1 cellular context compared by ENCODE assay signal in the genomic region with DNA sequence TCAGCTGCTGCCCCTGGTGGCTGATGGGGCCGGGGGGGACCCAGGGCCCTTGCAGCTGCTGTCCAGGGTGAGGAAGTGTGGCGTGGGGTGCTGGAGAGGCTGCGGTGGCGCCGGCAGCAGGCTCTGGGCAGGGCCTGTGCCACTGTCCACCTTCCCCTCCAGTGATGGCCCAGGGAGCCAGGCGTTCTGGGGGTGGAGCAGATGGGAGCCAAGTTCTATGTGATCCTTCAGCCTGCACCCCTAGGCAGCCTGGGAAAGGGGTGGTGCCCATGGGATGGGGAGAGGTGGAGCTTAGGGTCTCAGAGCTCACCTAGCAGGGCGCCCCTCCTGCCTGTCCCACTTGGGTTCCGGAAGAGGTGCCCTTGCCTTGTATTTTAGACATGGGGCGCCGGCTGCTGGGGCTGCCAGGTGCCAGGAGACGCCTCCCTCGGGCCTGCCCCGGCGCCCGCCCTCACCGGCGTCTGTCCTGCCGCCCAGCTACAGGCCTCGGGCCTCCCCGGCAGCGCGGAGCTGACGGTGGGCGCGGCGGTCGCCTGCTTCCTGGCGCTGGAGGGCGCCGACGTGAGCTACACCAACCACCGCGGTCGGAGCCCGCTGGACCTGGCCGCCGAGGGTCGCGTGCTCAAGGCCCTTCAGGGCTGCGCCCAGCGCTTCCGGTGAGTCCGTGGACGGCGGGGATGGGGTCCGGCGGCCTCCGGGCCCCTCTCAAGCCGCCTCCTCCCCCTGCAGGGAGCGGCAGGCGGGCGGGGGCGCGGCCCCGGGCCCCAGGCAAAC.
TF ChIP-seq lines count a peak whose summit lies in the region.

No MANE protein-coding gene starts in this region.

TF ChIP-seq in WTC11, 78 proteins besides CTCF, POLR2A, EP300 and RAD21 (continued from another document):
- TF ChIP-seq, protein P1, sequence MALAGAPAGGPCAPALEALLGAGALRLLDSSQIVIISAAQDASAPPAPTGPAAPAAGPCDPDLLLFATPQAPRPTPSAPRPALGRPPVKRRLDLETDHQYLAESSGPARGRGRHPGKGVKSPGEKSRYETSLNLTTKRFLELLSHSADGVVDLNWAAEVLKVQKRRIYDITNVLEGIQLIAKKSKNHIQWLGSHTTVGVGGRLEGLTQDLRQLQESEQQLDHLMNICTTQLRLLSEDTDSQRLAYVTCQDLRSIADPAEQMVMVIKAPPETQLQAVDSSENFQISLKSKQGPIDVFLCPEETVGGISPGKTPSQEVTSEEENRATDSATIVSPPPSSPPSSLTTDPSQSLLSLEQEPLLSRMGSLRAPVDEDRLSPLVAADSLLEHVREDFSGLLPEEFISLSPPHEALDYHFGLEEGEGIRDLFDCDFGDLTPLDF (CRISPR knock-in tag; IDR thresholded peaks at IDR 0.05): no peak
- TF ChIP-seq, protein P2, sequence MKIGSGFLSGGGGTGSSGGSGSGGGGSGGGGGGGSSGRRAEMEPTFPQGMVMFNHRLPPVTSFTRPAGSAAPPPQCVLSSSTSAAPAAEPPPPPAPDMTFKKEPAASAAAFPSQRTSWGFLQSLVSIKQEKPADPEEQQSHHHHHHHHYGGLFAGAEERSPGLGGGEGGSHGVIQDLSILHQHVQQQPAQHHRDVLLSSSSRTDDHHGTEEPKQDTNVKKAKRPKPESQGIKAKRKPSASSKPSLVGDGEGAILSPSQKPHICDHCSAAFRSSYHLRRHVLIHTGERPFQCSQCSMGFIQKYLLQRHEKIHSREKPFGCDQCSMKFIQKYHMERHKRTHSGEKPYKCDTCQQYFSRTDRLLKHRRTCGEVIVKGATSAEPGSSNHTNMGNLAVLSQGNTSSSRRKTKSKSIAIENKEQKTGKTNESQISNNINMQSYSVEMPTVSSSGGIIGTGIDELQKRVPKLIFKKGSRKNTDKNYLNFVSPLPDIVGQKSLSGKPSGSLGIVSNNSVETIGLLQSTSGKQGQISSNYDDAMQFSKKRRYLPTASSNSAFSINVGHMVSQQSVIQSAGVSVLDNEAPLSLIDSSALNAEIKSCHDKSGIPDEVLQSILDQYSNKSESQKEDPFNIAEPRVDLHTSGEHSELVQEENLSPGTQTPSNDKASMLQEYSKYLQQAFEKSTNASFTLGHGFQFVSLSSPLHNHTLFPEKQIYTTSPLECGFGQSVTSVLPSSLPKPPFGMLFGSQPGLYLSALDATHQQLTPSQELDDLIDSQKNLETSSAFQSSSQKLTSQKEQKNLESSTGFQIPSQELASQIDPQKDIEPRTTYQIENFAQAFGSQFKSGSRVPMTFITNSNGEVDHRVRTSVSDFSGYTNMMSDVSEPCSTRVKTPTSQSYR (CRISPR knock-in tag; IDR thresholded peaks at IDR 0.05): no peak
